In genomic region chr1:2208309-2209239, GRCh38 we compare ENCODE assay signal across 8 cellular contexts. TPM values are rescaled to one million over a fixed set of nuclear protein-coding genes. Genes with fewer than 3 reads are reported as not detected.
A peak's percentile ranks its signal among the peaks of the same experiment; 100 is the strongest.
DNase-seq lines count a peak whose midpoint lies in the region; ATAC-seq, FAIRE-seq and TF ChIP-seq lines count a peak whose summit lies in the region.

No MANE protein-coding gene starts in this region.

- H3K27me3 ChIP-seq in RWPE2 (ENCODE audit: insufficient read depth, poor library complexity, severe bottlenecking), result no peaks in the 10 kb centered on the region
- no peaks in the 10 kb centered on the region for H3K27me3 ChIP-seq in pancreas
- H3K27me3 ChIP-seq in HAP-1 (ENCODE audit: low read depth), result no peaks in the 10 kb centered on the region

- ATAC-seq in RWPE2 (ENCODE audit: low read depth), result peak; percentile 71
- ATAC-seq in pancreas, result peak; percentile 31 to 61 (median 51)

- H3K27ac ChIP-seq in C4-2B (peak overlapping the region; percentile 77), RWPE2 (ENCODE audit: poor library complexity, severe bottlenecking) (peak overlapping the region; percentile 67), pancreas (peak overlapping the region; percentile 56 to 86 (median 80))

- in situ Hi-C loops in HAP-1 (cut with MboI; ENCODE audit: low sequenced_read_pairs), result no loop called here

- WGBS in pancreas, 2 donors, result 37 to 52% methylated on average over 24 of the region's 24 CpGs

- DNase-seq in RWPE2 (ENCODE audit: low spot score) (peak; percentile 94), fibroblast of mammary gland (ENCODE audit: low read depth) (peak; percentile 90), pancreas (peak; percentile 79 to 92 (median 84)), NCI-H510A (lab: John Stamatoyannopoulos, UW) (no peak), middle frontal gyrus (ENCODE audit: extremely low spot score, low spot score) (no peak), HAP-1 (ENCODE audit: low spot score in 2 of 2) (no peak), GM20000 (ENCODE audit: low spot score) (no peak)

- H3K9me3 ChIP-seq in RWPE2 (ENCODE audit: severe bottlenecking) (no peaks in the 10 kb centered on the region), pancreas (no peaks in the 10 kb centered on the region), HAP-1 (no peaks in the 10 kb centered on the region)

- FAIRE-seq in pancreas (lab: Jason Lieb, UNC), result no peak

- intact Hi-C loops in pancreas (cut with DNase I), result no loop called here

- TF ChIP-seq CTCF in C4-2B (conservative IDR thresholded peaks at IDR 0.05) (no peak), RWPE2 (IDR thresholded peaks at IDR 0.05; ENCODE audit: poor library complexity, severe bottlenecking) (no peak), fibroblast of mammary gland (conservative IDR thresholded peaks at IDR 0.05; ENCODE audit: control insufficient read depth, insufficient read depth, low read depth, low read length) (no peak), pancreas (IDR thresholded peaks at IDR 0.05) (no peak), GM20000 (IDR thresholded peaks at IDR 0.05; ENCODE audit: extremely low read depth, missing control alignments) (no peak)

- no peaks in the 10 kb centered on the region for H3K36me3 ChIP-seq in RWPE2 (ENCODE audit: low read depth)
- H3K36me3 ChIP-seq in pancreas, result no peaks in the 10 kb centered on the region
- no peaks in the 10 kb centered on the region for H3K36me3 ChIP-seq in HAP-1 (replicated peaks)

- no peak overlapping the region for H3K4me3 ChIP-seq in RWPE2 (ENCODE audit: severe bottlenecking)
- H3K4me3 ChIP-seq in fibroblast of mammary gland (ENCODE audit: control insufficient read depth, low read depth, low read length), result no peak overlapping the region
- no peak overlapping the region for H3K4me3 ChIP-seq in pancreas
- H3K4me3 ChIP-seq in HAP-1, result no peak overlapping the region

- peaks cover 23% of the 10 kb centered on the region for H3K4me1 ChIP-seq in RWPE2 (ENCODE audit: insufficient read depth, poor library complexity, severe bottlenecking)
- peaks cover 23 to 40% (median 33%) of the 10 kb centered on the region in 3 donors for H3K4me1 ChIP-seq in pancreas
- peaks cover 23% of the 10 kb centered on the region for H3K4me1 ChIP-seq in HAP-1

RNA-seq across cellular contexts. Expression of gene FAAP20, which starts 14.0 kb away (rescaled TPM):
- 10 to 100 TPM; 17.2 to 35.9 (median 22.3) TPM for total RNA-seq in pancreas
- polyA plus RNA-seq in pancreas, result 10 to 100 TPM; 56.1 to 75.6 TPM

RNA-seq across cellular contexts. Expression of gene SKI, which starts 19.5 kb away (rescaled TPM):
- 10 to 100 TPM; 11.0 to 27.9 (median 16.2) TPM for total RNA-seq in pancreas
- 10 to 100 TPM in 1 of 2 donors, 1 to 10 TPM in 1; 8.6 to 12.1 TPM for polyA plus RNA-seq in pancreas

Comparison
In these comparisons a context has a peak if more than half of its experiments do, and no peak if none do; other contexts are left out.
1. DNase-seq: peak in RWPE2 (single experiment), fibroblast of mammary gland (single experiment) and pancreas (6 of 6); none in NCI-H510A (single experiment), middle frontal gyrus (single experiment), HAP-1 (0 of 2) and GM20000 (single experiment).
2. Peak in every context shown above with its lines, with median percentiles within 50 percentile points of each other: H3K27ac ChIP-seq.